1 cellular context compared by ENCODE assay signal in genomic region chr7:123916240-123916724, GRCh38.
TF ChIP-seq lines count a peak whose summit lies in the region.

No MANE protein-coding gene starts in this region.

TF ChIP-seq in SK-N-SH treated with all-trans-retinoic acid at 6 μM for 48 hours, 23 proteins besides CTCF, POLR2A, EP300 and RAD21 (continued from another document):
- TF ChIP-seq, protein P1, sequence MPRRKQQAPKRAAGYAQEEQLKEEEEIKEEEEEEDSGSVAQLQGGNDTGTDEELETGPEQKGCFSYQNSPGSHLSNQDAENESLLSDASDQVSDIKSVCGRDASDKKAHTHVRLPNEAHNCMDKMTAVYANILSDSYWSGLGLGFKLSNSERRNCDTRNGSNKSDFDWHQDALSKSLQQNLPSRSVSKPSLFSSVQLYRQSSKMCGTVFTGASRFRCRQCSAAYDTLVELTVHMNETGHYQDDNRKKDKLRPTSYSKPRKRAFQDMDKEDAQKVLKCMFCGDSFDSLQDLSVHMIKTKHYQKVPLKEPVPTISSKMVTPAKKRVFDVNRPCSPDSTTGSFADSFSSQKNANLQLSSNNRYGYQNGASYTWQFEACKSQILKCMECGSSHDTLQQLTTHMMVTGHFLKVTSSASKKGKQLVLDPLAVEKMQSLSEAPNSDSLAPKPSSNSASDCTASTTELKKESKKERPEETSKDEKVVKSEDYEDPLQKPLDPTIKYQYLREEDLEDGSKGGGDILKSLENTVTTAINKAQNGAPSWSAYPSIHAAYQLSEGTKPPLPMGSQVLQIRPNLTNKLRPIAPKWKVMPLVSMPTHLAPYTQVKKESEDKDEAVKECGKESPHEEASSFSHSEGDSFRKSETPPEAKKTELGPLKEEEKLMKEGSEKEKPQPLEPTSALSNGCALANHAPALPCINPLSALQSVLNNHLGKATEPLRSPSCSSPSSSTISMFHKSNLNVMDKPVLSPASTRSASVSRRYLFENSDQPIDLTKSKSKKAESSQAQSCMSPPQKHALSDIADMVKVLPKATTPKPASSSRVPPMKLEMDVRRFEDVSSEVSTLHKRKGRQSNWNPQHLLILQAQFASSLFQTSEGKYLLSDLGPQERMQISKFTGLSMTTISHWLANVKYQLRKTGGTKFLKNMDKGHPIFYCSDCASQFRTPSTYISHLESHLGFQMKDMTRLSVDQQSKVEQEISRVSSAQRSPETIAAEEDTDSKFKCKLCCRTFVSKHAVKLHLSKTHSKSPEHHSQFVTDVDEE (CRISPR knock-in tag; IDR thresholded peaks at IDR 0.05), result no peak
- no peak for TF ChIP-seq GLIS3 (CRISPR knock-in tag; IDR thresholded peaks at IDR 0.05)
- no peak for TF ChIP-seq OSR1 (CRISPR knock-in tag; IDR thresholded peaks at IDR 0.05)
